In genomic region chr2:64667535-64667934, GRCh38 we compare ENCODE assay signal across 14 cellular contexts. TPM values are rescaled to one million over a fixed set of nuclear protein-coding genes. Genes with fewer than 3 reads are reported as not detected.
DNase-seq lines count a peak whose midpoint lies in the region; ATAC-seq and TF ChIP-seq lines count a peak whose summit lies in the region.
"Had no signal": no experiment of that assay in that cellular context is flagged by ENCODE, and none has a peak within 500 bp of the region (broad histone marks: within the 10 kb centered on the region; RNA-seq: fewer than 3 reads in every experiment).

No MANE protein-coding gene starts in this region.

- CTCF ChIA-PET in activated CD4-positive, alpha-beta T cell treated with anti-CD3 and anti-CD28 coated beads for 36 hours (lab: Charles Lee), result interaction anchor here (0.6 to 3.9 kb wide), 5 partner anchors 8 to 137 kb away, joined by 3 to 18 read pairs (median 11); partner anchors contain the start of gene SERTAD2
- CTCF ChIA-PET in activated CD4-positive, alpha-beta memory T cell treated with anti-CD3 and anti-CD28 coated beads, Interleukin-2, amount 10 ng/mL, durations not matched to agents 7 days and 5 days (lab: Charles Lee), result interaction anchor here (1.0 to 2.7 kb wide), 3 partner anchors 10 to 83 kb away, joined by 3 to 9 read pairs (median 3); no protein-coding TSS in a partner anchor

- no peaks in the 10 kb centered on the region for H3K36me3 Mint-ChIP-seq in activated CD4-positive, alpha-beta T cell treated with anti-CD3 and anti-CD28 coated beads for 36 hours (ENCODE audit: low read depth)
- no peaks in the 10 kb centered on the region for H3K36me3 Mint-ChIP-seq in activated CD4-positive, alpha-beta memory T cell treated with anti-CD3 and anti-CD28 coated beads, Interleukin-2, amount 10 ng/mL, durations not matched to agents 7 days and 5 days (ENCODE audit: low read depth)
- H3K36me3 Mint-ChIP-seq in neural crest cell (ENCODE audit: low read depth), result no peaks in the 10 kb centered on the region
- H3K36me3 Mint-ChIP-seq: WTC11 had no signal

- no peak for DNase-seq in activated CD4-positive, alpha-beta T cell treated with anti-CD3 and anti-CD28 coated beads for 36 hours
- DNase-seq in activated CD4-positive, alpha-beta T cell treated with anti-CD3 and anti-CD28 coated beads, Interleukin-2, amount 50 U/mL, for 4 hours, result no peak
- DNase-seq in activated CD4-positive, alpha-beta memory T cell treated with anti-CD3 and anti-CD28 coated beads, Interleukin-2, amount 10 ng/mL, durations not matched to agents 7 days and 5 days, result no peak
- no peak for DNase-seq in neural crest cell (ENCODE audit: low read depth, low spot score)
- DNase-seq in mucosa of descending colon, result no peak
- DNase-seq: ACHN, DMS79 treated with DMSO at 0.1 percent for 48 hours, NCI-H1048, NCI-H446 treated with DMSO at 0.1 percent for 48 hours, upper lobe of left lung had no signal

- no peak overlapping the region for H3K4me3 ChIP-seq in mucosa of descending colon
- H3K4me3 ChIP-seq: upper lobe of left lung had no signal

- no peaks in the 10 kb centered on the region for H3K27me3 Mint-ChIP-seq in activated CD4-positive, alpha-beta T cell treated with anti-CD3 and anti-CD28 coated beads for 36 hours
- H3K27me3 Mint-ChIP-seq in activated CD4-positive, alpha-beta memory T cell treated with anti-CD3 and anti-CD28 coated beads, Interleukin-2, amount 10 ng/mL, durations not matched to agents 7 days and 5 days, result peaks cover 3% of the 10 kb centered on the region
- no peaks in the 10 kb centered on the region for H3K27me3 Mint-ChIP-seq in neural crest cell (ENCODE audit: low read depth)

- peak overlapping the region; percentile 43 for H3K27ac Mint-ChIP-seq in activated CD4-positive, alpha-beta T cell treated with anti-CD3 and anti-CD28 coated beads for 36 hours
- peak overlapping the region; percentile 3 for H3K27ac Mint-ChIP-seq in activated CD4-positive, alpha-beta memory T cell treated with anti-CD3 and anti-CD28 coated beads, Interleukin-2, amount 10 ng/mL, durations not matched to agents 7 days and 5 days
- peak overlapping the region; percentile 60 for H3K27ac Mint-ChIP-seq in neural crest cell (ENCODE audit: unreplicated experiment)
- H3K27ac Mint-ChIP-seq: WTC11 had no signal

- peak; percentile 33 for ATAC-seq in activated CD4-positive, alpha-beta T cell treated with anti-CD3 and anti-CD28 coated beads for 36 hours
- peak; percentile 29 for ATAC-seq in HG02885 (IDR thresholded peaks at IDR 0.05; ENCODE audit: poor library complexity, unreplicated experiment)
- ATAC-seq in GM19455 (IDR thresholded peaks at IDR 0.05; ENCODE audit: unreplicated experiment), result no peak
- ATAC-seq in mucosa of descending colon, result no peak
- ATAC-seq in HG03175 (IDR thresholded peaks at IDR 0.05; ENCODE audit: unreplicated experiment), result no peak
- ATAC-seq: WTC11 had no signal

- H3K4me1 Mint-ChIP-seq in activated CD4-positive, alpha-beta T cell treated with anti-CD3 and anti-CD28 coated beads for 36 hours, result peaks cover 44% of the 10 kb centered on the region
- H3K4me1 Mint-ChIP-seq in activated CD4-positive, alpha-beta memory T cell treated with anti-CD3 and anti-CD28 coated beads, Interleukin-2, amount 10 ng/mL, durations not matched to agents 7 days and 5 days, result peaks cover 18% of the 10 kb centered on the region
- H3K4me1 Mint-ChIP-seq in neural crest cell, result peaks cover 19% of the 10 kb centered on the region

- no peak for TF ChIP-seq CTCF in neural crest cell (conservative IDR thresholded peaks at IDR 0.05)
- no peak for TF ChIP-seq CTCF in mucosa of descending colon (IDR thresholded peaks at IDR 0.05)

- H3K4me1 ChIP-seq in mucosa of descending colon (ENCODE audit: low read depth), result no peaks in the 10 kb centered on the region

- intact Hi-C loops in activated CD4-positive, alpha-beta T cell treated with anti-CD3 and anti-CD28 coated beads for 36 hours (cut with DNase I, micrococcal nuclease), result no loop called here
- intact Hi-C loops in mucosa of descending colon (cut with DNase I, micrococcal nuclease), result no loop called here

- H3K9me3 Mint-ChIP-seq in activated CD4-positive, alpha-beta T cell treated with anti-CD3 and anti-CD28 coated beads for 36 hours (ENCODE audit: low read depth), result no peaks in the 10 kb centered on the region
- no peaks in the 10 kb centered on the region for H3K9me3 Mint-ChIP-seq in activated CD4-positive, alpha-beta memory T cell treated with anti-CD3 and anti-CD28 coated beads, Interleukin-2, amount 10 ng/mL, durations not matched to agents 7 days and 5 days
- H3K9me3 Mint-ChIP-seq in neural crest cell, result no peaks in the 10 kb centered on the region
- H3K9me3 Mint-ChIP-seq: WTC11 had no signal

- H3K36me3 ChIP-seq in mucosa of descending colon (ENCODE audit: low read depth), result no peaks in the 10 kb centered on the region
- H3K36me3 ChIP-seq: upper lobe of left lung had no signal

- H3K4me3 Mint-ChIP-seq in activated CD4-positive, alpha-beta T cell treated with anti-CD3 and anti-CD28 coated beads for 36 hours, result no peak overlapping the region
- no peak overlapping the region for H3K4me3 Mint-ChIP-seq in activated CD4-positive, alpha-beta memory T cell treated with anti-CD3 and anti-CD28 coated beads, Interleukin-2, amount 10 ng/mL, durations not matched to agents 7 days and 5 days
- H3K4me3 Mint-ChIP-seq in neural crest cell, result no peak overlapping the region
- H3K4me3 Mint-ChIP-seq: WTC11 had no signal

- no peaks in the 10 kb centered on the region for H3K9me3 ChIP-seq in mucosa of descending colon
- H3K9me3 ChIP-seq: upper lobe of left lung had no signal

- POLR2A ChIA-PET in activated CD4-positive, alpha-beta T cell treated with anti-CD3 and anti-CD28 coated beads for 36 hours (lab: Charles Lee), result interaction anchor here (0.6 kb wide), 1 partner anchor 135 kb away, joined by 4 read pairs; no protein-coding TSS in a partner anchor
- POLR2A ChIA-PET in activated CD4-positive, alpha-beta memory T cell treated with anti-CD3 and anti-CD28 coated beads, Interleukin-2, amount 10 ng/mL, durations not matched to agents 7 days and 5 days (lab: Charles Lee), result interaction anchor here (0.8 to 3.1 kb wide), 3 partner anchors 13 to 84 kb away, joined by 3 to 23 read pairs (median 5); partner anchors contain the start of gene SERTAD2

RNA-seq across cellular contexts. Expression of gene SERTAD2, which starts 13.8 kb away (rescaled TPM):
- total RNA-seq in activated CD4-positive, alpha-beta T cell treated with anti-CD3 and anti-CD28 coated beads for 36 hours, result 10 to 100 TPM; 14.5 to 14.9 TPM
- 10 to 100 TPM; 16.2 to 17.5 TPM for total RNA-seq in activated CD4-positive, alpha-beta memory T cell treated with anti-CD3 and anti-CD28 coated beads, Interleukin-2, amount 10 ng/mL, durations not matched to agents 7 days and 5 days
- 16.8 and 18.6 TPM in 2 replicates for total RNA-seq in neural crest cell
- total RNA-seq in mucosa of descending colon, result 10 to 100 TPM; 17.3 to 20.6 (median 20.6) TPM

Comparison
In these comparisons a context has a peak if more than half of its experiments do, and no peak if none do; other contexts are left out.
1. ATAC-seq: peak in activated CD4-positive, alpha-beta T cell treated with anti-CD3 and anti-CD28 coated beads for 36 hours (single experiment) and HG02885 (single experiment); none in GM19455 (single experiment), mucosa of descending colon (single experiment) and HG03175 (single experiment).
2. H3K27ac Mint-ChIP-seq: peak in every context shown above with its lines; median percentile 60 in neural crest cell; 43 in activated CD4-positive, alpha-beta T cell treated with anti-CD3 and anti-CD28 coated beads for 36 hours; 3 in activated CD4-positive, alpha-beta memory T cell treated with anti-CD3 and anti-CD28 coated beads, Interleukin-2, amount 10 ng/mL, durations not matched to agents 7 days and 5 days.